Comparison of ENCODE assay signal across 33 cellular contexts in the genomic region with DNA sequence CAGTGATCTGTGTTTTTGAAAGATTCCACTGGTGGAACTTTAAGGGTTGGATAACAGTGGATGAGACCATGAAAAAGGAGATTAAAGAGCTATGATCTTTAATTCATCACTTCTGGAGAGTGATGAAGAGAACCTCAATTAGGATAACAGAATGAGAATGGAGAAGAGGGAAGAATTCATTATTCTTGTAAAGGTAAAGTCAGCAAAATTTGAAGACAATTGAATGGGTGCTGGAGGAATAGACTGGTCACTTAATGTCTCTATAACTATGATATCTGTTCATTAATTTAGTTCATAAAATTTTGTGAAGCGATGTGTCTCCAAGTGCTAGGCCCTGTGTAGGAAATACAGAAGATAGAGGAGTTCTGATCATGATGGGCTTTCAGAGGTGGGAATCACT.
"Had no signal": no experiment of that assay in that cellular context is flagged by ENCODE, and none has a peak within 500 bp of the region (broad histone marks: within the 10 kb centered on the region; RNA-seq: fewer than 3 reads in every experiment).

No MANE protein-coding gene starts in this region.

- H3K36me3 ChIP-seq: adrenal gland, ascending aorta, brain microvascular endothelial cell, breast epithelium, cardiac muscle cell had no signal

- H3K9me3 ChIP-seq: adrenal gland, ascending aorta, body of pancreas, breast epithelium had no signal

- H3K27me3 ChIP-seq: adrenal gland, ascending aorta, body of pancreas, brain microvascular endothelial cell, breast epithelium, cardiac muscle cell had no signal

- DNase-seq: activated effector memory CD4-positive, alpha-beta T cell treated with anti-CD3 and anti-CD28 coated beads, Interleukin-2, amount 50 U/mL, for 16 hours; activated effector memory CD4-positive, alpha-beta T cell treated with Interleukin-2 at 50 U/mL for 16 hours; activated gamma-delta T cell; activated gamma-delta T cell treated with Interleukin-2 at 50 U/mL for 16 hours; activated naive CD4-positive, alpha-beta T cell; activated naive CD4-positive, alpha-beta T cell treated with anti-CD3 and anti-CD28 coated beads for 36 hours; activated naive CD4-positive, alpha-beta T cell treated with anti-CD3 and anti-CD28 coated beads, Interleukin-2, amount 10 ng/mL, durations not matched to agents 7 days and 5 days; activated naive CD4-positive, alpha-beta T cell treated with anti-CD3 and anti-CD28 coated beads, Interleukin-2, amount 50 U/mL, for 16 hours; activated naive CD4-positive, alpha-beta T cell treated with Interleukin-2 at 50 U/mL for 16 hours; activated naive CD8-positive, alpha-beta T cell treated with anti-CD3 and anti-CD28 coated beads for 36 hours; activated naive CD8-positive, alpha-beta T cell treated with anti-CD3 and anti-CD28 coated beads, Interleukin-2, amount 10 ng/mL, durations not matched to agents 7 days and 5 days; activated naive CD8-positive, alpha-beta T cell treated with anti-CD3 and anti-CD28 coated beads, Interleukin-2, amount 50 U/mL, for 24 hours; activated T-cell treated with anti-CD3 and anti-CD28 coated beads, Interleukin-2, amount 50 U/mL, for 24 hours; activated T-cell treated with anti-CD3 and anti-CD28 coated beads, Interleukin-2, amount 50 U/mL, for 4 hours; activated T-cell treated with anti-CD3 and anti-CD28 coated beads, Interleukin-2, amount 50 U/mL, for 48 hours; activated T-cell treated with anti-CD3 and anti-CD28 coated beads, Interleukin-2, amount 50 U/mL, for 72 hours; adrenal gland; amniotic stem cell; amygdala; anterior cingulate cortex; aorta; body of pancreas; brain microvascular endothelial cell; caudate nucleus; central memory CD4-positive, alpha-beta T cell; cerebellar nuclear complex had no signal

- FAIRE-seq: astrocyte, bronchial epithelial cell had no signal

- H3K4me1 ChIP-seq: adrenal gland, ascending aorta, body of pancreas, breast epithelium had no signal

- ATAC-seq: activated naive CD4-positive, alpha-beta T cell treated with anti-CD3 and anti-CD28 coated beads, Interleukin-2, amount 50 U/mL, for 72 hours; activated naive CD8-positive, alpha-beta T cell treated with anti-CD3 and anti-CD28 coated beads, Interleukin-2, amount 50 U/mL, for 24 hours; activated T-cell treated with anti-CD3 and anti-CD28 coated beads, Interleukin-2, amount 50 U/mL, for 4 hours; activated T-cell treated with anti-CD3 and anti-CD28 coated beads, Interleukin-2, amount 50 U/mL, for 72 hours; activated T-helper 17 cell treated with anti-CD3 and anti-CD28 coated beads, Interleukin-2, amount 50 U/mL, for 72 hours; body of pancreas had no signal

- H3K4me3 ChIP-seq: adrenal gland, ascending aorta, body of pancreas, breast epithelium, cardiac muscle cell had no signal

- H3K27ac ChIP-seq: adrenal gland, ascending aorta, body of pancreas, brain microvascular endothelial cell, breast epithelium, cardiac muscle cell had no signal
